Comparison of ENCODE assay signal across 1 cellular context in genomic region chr13:110218601-110219201, GRCh38.
TF ChIP-seq lines count a peak whose summit lies in the region.

No MANE protein-coding gene starts in this region.

TF ChIP-seq in HepG2, 621 proteins besides CTCF, POLR2A, EP300 and RAD21 (continued from another document):
- TF ChIP-seq ZBTB40 (IDR thresholded peaks at IDR 0.05) (no peak), ZBTB40 (CRISPR knock-in tag; IDR thresholded peaks at IDR 0.05) (no peak)
